1 cellular context compared by ENCODE assay signal in the genomic region with DNA sequence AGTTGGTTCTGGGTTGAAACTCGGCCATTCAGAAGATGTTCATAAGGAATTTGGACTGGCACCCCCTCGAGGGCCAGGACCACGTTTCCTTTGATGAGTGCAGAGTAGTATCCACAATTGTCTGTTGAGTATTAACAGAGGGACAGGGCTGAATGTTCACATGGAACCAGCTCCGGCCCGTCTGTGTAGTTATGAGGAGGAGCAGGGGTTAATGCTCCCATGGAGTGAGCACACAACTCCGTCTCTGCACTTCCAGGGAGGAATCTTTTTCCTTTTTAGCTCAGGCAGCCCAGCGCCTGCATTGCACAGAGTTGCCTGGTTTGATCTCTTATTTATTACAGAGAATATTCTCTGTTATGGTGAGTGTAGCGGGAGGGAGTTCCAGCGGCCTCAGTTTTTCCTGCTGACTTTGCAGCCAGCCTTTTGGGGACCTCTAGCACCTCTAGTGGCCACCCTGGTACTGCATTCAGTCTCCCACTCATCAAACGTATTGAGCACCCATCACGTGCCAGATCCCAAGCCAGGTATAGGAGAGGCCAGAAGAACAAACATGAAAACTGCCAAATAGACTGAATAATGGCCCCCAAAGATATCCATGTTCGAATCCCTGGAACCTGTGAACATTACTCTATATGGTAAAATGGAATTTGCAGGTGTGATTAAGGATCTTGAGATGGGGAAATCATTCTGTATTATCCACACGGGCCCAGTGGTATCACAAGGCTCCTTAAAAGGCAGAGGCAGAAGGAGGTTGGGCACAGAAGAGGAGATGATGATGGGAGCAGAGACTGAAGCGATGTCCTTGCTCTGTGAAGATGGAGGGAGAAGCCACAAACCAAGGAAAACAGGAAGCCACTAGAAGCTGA.
TF ChIP-seq lines count a peak whose summit lies in the region.

No MANE protein-coding gene starts in this region.

TF ChIP-seq in K562, 482 proteins besides CTCF, POLR2A, EP300 and RAD21 (continued from another document):
- TF ChIP-seq C11orf30 (IDR thresholded peaks at IDR 0.05; ENCODE audit: low read depth) (peak; percentile 84), ZNF316 (IDR thresholded peaks at IDR 0.05) (peak; percentile 82), MAFG (tag; conservative IDR thresholded peaks at IDR 0.05) (peak; percentile 86), USF1 (CRISPR knock-in tag; IDR thresholded peaks at IDR 0.05) (peak; percentile 82), CREM (IDR thresholded peaks at IDR 0.05; ENCODE audit: low read depth) (0 out of 2 replicates have a peak, but pooled peaks have one; percentile 37), MAFK (IDR thresholded peaks at IDR 0.05; ENCODE audit: low read length) (peak; percentile 82), SPI1 (IDR thresholded peaks at IDR 0.05; ENCODE audit: borderline replicate concordance, low read depth, low read length) (0 out of 2 replicates have a peak, but pooled peaks have one; percentile 16), ZNF143 (CRISPR knock-in tag; IDR thresholded peaks at IDR 0.05) (no peak), TOE1 (IDR thresholded peaks at IDR 0.05; ENCODE audit: borderline replicate concordance) (peak; percentile 21; the same call in 1 of the 2 replicates), TOE1 (CRISPR knock-in tag; IDR thresholded peaks at IDR 0.05; ENCODE audit: borderline replicate concordance, low read depth) (no peak), TFE3 (CRISPR knock-in tag; IDR thresholded peaks at IDR 0.05) (0 out of 2 replicates have a peak, but pooled peaks have one; percentile 6), KLF16 (IDR thresholded peaks at IDR 0.05) (peak; percentile 70)
